In the genomic region with DNA sequence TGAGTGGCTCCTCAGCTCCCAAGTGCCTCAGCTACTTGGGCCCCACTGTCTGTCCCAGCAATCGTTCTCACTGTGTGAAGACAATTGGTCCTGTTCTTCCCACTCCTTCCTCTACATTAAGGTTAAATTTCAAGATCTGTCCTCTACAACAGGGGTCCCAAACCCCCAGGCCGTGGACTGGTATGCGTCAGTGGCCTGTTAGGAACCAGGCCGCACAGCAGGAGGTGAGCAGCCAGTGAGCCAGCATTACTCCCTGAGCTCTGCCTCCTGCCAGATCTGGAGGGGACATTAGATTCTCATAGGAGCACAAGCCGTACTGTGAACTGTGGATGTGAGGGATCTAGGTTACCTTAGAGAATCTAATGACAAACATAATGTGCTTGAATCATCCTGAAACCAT, we compare ENCODE assay signal across 1 cellular context.
TF ChIP-seq lines count a peak whose summit lies in the region.

No MANE protein-coding gene starts in this region.

TF ChIP-seq in GM23338, 12 proteins besides CTCF, POLR2A, EP300 and RAD21:
- TF ChIP-seq, protein P1, sequence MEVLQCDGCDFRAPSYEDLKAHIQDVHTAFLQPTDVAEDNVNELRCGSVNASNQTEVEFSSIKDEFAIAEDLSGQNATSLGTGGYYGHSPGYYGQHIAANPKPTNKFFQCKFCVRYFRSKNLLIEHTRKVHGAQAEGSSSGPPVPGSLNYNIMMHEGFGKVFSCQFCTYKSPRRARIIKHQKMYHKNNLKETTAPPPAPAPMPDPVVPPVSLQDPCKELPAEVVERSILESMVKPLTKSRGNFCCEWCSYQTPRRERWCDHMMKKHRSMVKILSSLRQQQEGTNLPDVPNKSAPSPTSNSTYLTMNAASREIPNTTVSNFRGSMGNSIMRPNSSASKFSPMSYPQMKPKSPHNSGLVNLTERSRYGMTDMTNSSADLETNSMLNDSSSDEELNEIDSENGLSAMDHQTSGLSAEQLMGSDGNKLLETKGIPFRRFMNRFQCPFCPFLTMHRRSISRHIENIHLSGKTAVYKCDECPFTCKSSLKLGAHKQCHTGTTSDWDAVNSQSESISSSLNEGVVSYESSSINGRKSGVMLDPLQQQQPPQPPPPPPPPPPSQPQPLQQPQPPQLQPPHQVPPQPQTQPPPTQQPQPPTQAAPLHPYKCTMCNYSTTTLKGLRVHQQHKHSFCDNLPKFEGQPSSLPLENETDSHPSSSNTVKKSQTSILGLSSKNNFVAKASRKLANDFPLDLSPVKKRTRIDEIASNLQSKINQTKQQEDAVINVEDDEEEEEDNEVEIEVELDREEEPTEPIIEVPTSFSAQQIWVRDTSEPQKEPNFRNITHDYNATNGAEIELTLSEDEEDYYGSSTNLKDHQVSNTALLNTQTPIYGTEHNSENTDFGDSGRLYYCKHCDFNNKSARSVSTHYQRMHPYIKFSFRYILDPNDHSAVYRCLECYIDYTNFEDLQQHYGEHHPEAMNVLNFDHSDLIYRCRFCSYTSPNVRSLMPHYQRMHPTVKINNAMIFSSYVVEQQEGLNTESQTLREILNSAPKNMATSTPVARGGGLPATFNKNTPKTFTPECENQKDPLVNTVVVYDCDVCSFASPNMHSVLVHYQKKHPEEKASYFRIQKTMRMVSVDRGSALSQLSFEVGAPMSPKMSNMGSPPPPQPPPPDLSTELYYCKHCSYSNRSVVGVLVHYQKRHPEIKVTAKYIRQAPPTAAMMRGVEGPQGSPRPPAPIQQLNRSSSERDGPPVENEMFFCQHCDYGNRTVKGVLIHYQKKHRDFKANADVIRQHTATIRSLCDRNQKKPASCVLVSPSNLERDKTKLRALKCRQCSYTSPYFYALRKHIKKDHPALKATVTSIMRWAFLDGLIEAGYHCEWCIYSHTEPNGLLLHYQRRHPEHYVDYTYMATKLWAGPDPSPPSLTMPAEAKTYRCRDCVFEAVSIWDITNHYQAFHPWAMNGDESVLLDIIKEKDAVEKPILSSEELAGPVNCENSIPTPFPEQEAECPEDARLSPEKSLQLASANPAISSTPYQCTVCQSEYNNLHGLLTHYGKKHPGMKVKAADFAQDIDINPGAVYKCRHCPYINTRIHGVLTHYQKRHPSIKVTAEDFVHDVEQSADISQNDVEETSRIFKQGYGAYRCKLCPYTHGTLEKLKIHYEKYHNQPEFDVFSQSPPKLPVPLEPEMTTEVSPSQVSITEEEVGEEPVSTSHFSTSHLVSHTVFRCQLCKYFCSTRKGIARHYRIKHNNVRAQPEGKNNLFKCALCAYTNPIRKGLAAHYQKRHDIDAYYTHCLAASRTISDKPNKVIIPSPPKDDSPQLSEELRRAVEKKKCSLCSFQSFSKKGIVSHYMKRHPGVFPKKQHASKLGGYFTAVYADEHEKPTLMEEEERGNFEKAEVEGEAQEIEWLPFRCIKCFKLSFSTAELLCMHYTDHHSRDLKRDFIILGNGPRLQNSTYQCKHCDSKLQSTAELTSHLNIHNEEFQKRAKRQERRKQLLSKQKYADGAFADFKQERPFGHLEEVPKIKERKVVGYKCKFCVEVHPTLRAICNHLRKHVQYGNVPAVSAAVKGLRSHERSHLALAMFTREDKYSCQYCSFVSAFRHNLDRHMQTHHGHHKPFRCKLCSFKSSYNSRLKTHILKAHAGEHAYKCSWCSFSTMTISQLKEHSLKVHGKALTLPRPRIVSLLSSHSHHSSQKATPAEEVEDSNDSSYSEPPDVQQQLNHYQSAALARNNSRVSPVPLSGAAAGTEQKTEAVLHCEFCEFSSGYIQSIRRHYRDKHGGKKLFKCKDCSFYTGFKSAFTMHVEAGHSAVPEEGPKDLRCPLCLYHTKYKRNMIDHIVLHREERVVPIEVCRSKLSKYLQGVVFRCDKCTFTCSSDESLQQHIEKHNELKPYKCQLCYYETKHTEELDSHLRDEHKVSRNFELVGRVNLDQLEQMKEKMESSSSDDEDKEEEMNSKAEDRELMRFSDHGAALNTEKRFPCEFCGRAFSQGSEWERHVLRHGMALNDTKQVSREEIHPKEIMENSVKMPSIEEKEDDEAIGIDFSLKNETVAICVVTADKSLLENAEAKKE (CRISPR knock-in tag; IDR thresholded peaks at IDR 0.05), result no peak
- TF ChIP-seq EZH2 (IDR thresholded peaks at IDR 0.05; ENCODE audit: low read depth, unreplicated experiment) (no peak), ZNF114 (CRISPR knock-in tag; IDR thresholded peaks at IDR 0.05) (no peak), CREB1 (CRISPR knock-in tag; IDR thresholded peaks at IDR 0.05; ENCODE audit: low read depth) (no peak), NANOG (IDR thresholded peaks at IDR 0.05; ENCODE audit: borderline replicate concordance) (no peak), EZH2phosphoT487 (IDR thresholded peaks at IDR 0.05; ENCODE audit: unreplicated experiment) (no peak)
- TF ChIP-seq, protein P2, sequence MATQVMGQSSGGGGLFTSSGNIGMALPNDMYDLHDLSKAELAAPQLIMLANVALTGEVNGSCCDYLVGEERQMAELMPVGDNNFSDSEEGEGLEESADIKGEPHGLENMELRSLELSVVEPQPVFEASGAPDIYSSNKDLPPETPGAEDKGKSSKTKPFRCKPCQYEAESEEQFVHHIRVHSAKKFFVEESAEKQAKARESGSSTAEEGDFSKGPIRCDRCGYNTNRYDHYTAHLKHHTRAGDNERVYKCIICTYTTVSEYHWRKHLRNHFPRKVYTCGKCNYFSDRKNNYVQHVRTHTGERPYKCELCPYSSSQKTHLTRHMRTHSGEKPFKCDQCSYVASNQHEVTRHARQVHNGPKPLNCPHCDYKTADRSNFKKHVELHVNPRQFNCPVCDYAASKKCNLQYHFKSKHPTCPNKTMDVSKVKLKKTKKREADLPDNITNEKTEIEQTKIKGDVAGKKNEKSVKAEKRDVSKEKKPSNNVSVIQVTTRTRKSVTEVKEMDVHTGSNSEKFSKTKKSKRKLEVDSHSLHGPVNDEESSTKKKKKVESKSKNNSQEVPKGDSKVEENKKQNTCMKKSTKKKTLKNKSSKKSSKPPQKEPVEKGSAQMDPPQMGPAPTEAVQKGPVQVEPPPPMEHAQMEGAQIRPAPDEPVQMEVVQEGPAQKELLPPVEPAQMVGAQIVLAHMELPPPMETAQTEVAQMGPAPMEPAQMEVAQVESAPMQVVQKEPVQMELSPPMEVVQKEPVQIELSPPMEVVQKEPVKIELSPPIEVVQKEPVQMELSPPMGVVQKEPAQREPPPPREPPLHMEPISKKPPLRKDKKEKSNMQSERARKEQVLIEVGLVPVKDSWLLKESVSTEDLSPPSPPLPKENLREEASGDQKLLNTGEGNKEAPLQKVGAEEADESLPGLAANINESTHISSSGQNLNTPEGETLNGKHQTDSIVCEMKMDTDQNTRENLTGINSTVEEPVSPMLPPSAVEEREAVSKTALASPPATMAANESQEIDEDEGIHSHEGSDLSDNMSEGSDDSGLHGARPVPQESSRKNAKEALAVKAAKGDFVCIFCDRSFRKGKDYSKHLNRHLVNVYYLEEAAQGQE (IDR thresholded peaks at IDR 0.05; ENCODE audit: unreplicated experiment), result no peak
